Comparison of ENCODE assay signal across 1 cellular context in the genomic region with DNA sequence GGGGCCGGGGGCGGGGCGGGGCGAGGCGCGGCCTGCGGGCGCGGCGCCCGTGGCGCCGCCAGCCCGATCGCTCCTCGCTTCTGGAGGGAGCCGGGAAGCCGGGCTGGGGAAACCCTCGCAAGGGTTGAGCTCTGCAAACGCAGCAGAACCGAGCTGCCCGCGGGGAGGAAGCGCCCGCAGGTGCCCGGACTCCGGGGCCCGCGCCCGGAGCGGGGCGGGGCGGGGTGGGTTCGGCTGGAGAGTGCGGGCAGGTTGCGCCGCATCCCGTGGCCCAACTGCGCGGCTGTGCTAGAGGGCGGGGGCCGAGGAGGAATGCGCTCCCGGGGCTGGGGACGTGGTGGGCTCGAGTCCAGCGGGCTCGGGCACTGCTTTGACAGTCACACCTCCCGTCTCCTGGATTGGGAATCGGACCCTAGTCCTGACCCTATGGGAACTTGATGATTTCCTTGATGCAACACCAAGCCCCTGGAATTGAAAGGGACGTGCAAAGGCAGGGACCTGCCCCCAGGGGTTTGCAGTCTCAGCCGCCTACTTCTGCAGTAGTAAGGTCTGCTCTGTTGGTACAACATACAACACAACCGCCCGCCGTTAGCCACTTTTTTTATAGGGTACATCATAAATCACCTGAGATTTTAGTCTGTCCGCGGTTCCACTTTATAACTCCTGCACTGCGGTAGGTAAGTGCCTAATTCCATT.
TF ChIP-seq lines count a peak whose summit lies in the region.

No MANE protein-coding gene starts in this region.

TF ChIP-seq in HEK293, 187 proteins besides CTCF, POLR2A, EP300 and RAD21 (continued from another document and continues in another):
- TF ChIP-seq, protein P1, sequence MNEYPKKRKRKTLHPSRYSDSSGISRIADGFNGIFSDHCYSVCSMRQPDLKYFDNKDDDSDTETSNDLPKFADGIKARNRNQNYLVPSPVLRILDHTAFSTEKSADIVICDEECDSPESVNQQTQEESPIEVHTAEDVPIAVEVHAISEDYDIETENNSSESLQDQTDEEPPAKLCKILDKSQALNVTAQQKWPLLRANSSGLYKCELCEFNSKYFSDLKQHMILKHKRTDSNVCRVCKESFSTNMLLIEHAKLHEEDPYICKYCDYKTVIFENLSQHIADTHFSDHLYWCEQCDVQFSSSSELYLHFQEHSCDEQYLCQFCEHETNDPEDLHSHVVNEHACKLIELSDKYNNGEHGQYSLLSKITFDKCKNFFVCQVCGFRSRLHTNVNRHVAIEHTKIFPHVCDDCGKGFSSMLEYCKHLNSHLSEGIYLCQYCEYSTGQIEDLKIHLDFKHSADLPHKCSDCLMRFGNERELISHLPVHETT (tag by site-specific recombination; IDR thresholded peaks at IDR 0.05): no peak
- no peak for TF ChIP-seq ZFP41 (tag by site-specific recombination; IDR thresholded peaks at IDR 0.05; ENCODE audit: borderline replicate concordance)
- no peak for TF ChIP-seq ZNF24 (tag by site-specific recombination; IDR thresholded peaks at IDR 0.05)
- TF ChIP-seq KLF8 (tag by site-specific recombination; IDR thresholded peaks at IDR 0.05): no peak
- no peak for TF ChIP-seq ZNF544 (tag by site-specific recombination; IDR thresholded peaks at IDR 0.05)
- TF ChIP-seq ZNF571 (tag by site-specific recombination; IDR thresholded peaks at IDR 0.05): no peak
- no peak for TF ChIP-seq ZNF140 (tag by site-specific recombination; IDR thresholded peaks at IDR 0.05)
- peak; percentile 38; the same call in 1 of the 2 replicates for TF ChIP-seq PRDM4 (tag by site-specific recombination; IDR thresholded peaks at IDR 0.05)
- no peak for TF ChIP-seq ZNF707 (tag by site-specific recombination; IDR thresholded peaks at IDR 0.05)
- TF ChIP-seq REPIN1 (tag by site-specific recombination; IDR thresholded peaks at IDR 0.05; ENCODE audit: low read depth): no peak
- no peak for TF ChIP-seq GFI1B (tag by site-specific recombination; IDR thresholded peaks at IDR 0.05)
- no peak for TF ChIP-seq ELK4 (IDR thresholded peaks at IDR 0.05; ENCODE audit: borderline replicate concordance, low read depth, low read length)
- TF ChIP-seq ZNF133 (tag by site-specific recombination; IDR thresholded peaks at IDR 0.05): peak; percentile 79
- no peak for TF ChIP-seq KLF7 (tag by site-specific recombination; IDR thresholded peaks at IDR 0.05; ENCODE audit: borderline replicate concordance)
- TF ChIP-seq, protein P2, sequence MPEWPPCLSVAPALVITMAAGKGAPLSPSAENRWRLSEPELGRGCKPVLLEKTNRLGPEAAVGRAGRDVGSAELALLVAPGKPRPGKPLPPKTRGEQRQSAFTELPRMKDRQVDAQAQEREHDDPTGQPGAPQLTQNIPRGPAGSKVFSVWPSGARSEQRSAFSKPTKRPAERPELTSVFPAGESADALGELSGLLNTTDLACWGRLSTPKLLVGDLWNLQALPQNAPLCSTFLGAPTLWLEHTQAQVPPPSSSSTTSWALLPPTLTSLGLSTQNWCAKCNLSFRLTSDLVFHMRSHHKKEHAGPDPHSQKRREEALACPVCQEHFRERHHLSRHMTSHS (tag by site-specific recombination; IDR thresholded peaks at IDR 0.05): no peak
- no peak for TF ChIP-seq ZNF114 (tag by site-specific recombination; IDR thresholded peaks at IDR 0.05)
- no peak for TF ChIP-seq ZNF26 (tag by site-specific recombination; IDR thresholded peaks at IDR 0.05)
- TF ChIP-seq ZNF501 (tag by site-specific recombination; IDR thresholded peaks at IDR 0.05): no peak
- TF ChIP-seq, protein P3, sequence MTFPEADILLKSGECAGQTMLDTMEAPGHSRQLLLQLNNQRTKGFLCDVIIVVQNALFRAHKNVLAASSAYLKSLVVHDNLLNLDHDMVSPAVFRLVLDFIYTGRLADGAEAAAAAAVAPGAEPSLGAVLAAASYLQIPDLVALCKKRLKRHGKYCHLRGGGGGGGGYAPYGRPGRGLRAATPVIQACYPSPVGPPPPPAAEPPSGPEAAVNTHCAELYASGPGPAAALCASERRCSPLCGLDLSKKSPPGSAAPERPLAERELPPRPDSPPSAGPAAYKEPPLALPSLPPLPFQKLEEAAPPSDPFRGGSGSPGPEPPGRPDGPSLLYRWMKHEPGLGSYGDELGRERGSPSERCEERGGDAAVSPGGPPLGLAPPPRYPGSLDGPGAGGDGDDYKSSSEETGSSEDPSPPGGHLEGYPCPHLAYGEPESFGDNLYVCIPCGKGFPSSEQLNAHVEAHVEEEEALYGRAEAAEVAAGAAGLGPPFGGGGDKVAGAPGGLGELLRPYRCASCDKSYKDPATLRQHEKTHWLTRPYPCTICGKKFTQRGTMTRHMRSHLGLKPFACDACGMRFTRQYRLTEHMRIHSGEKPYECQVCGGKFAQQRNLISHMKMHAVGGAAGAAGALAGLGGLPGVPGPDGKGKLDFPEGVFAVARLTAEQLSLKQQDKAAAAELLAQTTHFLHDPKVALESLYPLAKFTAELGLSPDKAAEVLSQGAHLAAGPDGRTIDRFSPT (tag by site-specific recombination; IDR thresholded peaks at IDR 0.05): no peak
- TF ChIP-seq MEIS1 (CRISPR knock-in tag; IDR thresholded peaks at IDR 0.05; ENCODE audit: borderline replicate concordance): no peak
- no peak for TF ChIP-seq ZNF266 (tag by site-specific recombination; IDR thresholded peaks at IDR 0.05; ENCODE audit: low read depth)
- TF ChIP-seq ZNF791 (tag by site-specific recombination; IDR thresholded peaks at IDR 0.05): no peak
- TF ChIP-seq YY2 (tag by site-specific recombination; IDR thresholded peaks at IDR 0.05): no peak
- TF ChIP-seq, protein P4, sequence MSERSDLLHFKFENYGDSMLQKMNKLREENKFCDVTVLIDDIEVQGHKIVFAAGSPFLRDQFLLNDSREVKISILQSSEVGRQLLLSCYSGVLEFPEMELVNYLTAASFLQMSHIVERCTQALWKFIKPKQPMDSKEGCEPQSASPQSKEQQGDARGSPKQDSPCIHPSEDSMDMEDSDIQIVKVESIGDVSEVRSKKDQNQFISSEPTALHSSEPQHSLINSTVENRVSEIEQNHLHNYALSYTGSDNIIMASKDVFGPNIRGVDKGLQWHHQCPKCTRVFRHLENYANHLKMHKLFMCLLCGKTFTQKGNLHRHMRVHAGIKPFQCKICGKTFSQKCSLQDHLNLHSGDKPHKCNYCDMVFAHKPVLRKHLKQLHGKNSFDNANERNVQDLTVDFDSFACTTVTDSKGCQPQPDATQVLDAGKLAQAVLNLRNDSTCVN (tag by site-specific recombination; optimal IDR thresholded peaks at IDR 0.05): peak; percentile 76
- no peak for TF ChIP-seq BCL11A (tag by site-specific recombination; IDR thresholded peaks at IDR 0.05; ENCODE audit: low read depth)
- no peak for TF ChIP-seq SETDB1 (IDR thresholded peaks at IDR 0.05; ENCODE audit: insufficient read length, low read length)
- TF ChIP-seq ZNF792 (tag by site-specific recombination; IDR thresholded peaks at IDR 0.05): no peak
- no peak for TF ChIP-seq ZNF776 (tag by site-specific recombination; IDR thresholded peaks at IDR 0.05; ENCODE audit: borderline replicate concordance)
- TF ChIP-seq ZNF843 (tag by site-specific recombination; IDR thresholded peaks at IDR 0.05): no peak
- peak; percentile 55 for TF ChIP-seq ZNF341 (tag by site-specific recombination; IDR thresholded peaks at IDR 0.05; ENCODE audit: low read depth)
- no peak for TF ChIP-seq ZBTB11 (tag by site-specific recombination; conservative IDR thresholded peaks at IDR 0.05; ENCODE audit: low read depth)
- no peak for TF ChIP-seq ZNF174 (tag by site-specific recombination; IDR thresholded peaks at IDR 0.05)
- TF ChIP-seq ZBTB21 (tag by site-specific recombination; IDR thresholded peaks at IDR 0.05): no peak
- no peak for TF ChIP-seq ZNF645 (tag by site-specific recombination; IDR thresholded peaks at IDR 0.05)
- no peak for TF ChIP-seq ZNF211 (tag by site-specific recombination; IDR thresholded peaks at IDR 0.05; ENCODE audit: low read depth)
- TF ChIP-seq ZBTB7A (tag by site-specific recombination; IDR thresholded peaks at IDR 0.05; ENCODE audit: low read depth): no peak
- no peak for TF ChIP-seq ZNF654 (tag by site-specific recombination; IDR thresholded peaks at IDR 0.05; ENCODE audit: low read depth)
- TF ChIP-seq ZNF555 (tag by site-specific recombination; conservative IDR thresholded peaks at IDR 0.05): no peak
- TF ChIP-seq ZNF184 (tag by site-specific recombination; IDR thresholded peaks at IDR 0.05): no peak
- TF ChIP-seq RBAK (tag by site-specific recombination; IDR thresholded peaks at IDR 0.05): no peak
- no peak for TF ChIP-seq ZNF362 (tag by site-specific recombination; IDR thresholded peaks at IDR 0.05)
- TF ChIP-seq ZNF175 (tag by site-specific recombination; IDR thresholded peaks at IDR 0.05): no peak
- no peak for TF ChIP-seq ZNF558 (tag by site-specific recombination; IDR thresholded peaks at IDR 0.05)
- no peak for TF ChIP-seq ZNF292 (tag by site-specific recombination; IDR thresholded peaks at IDR 0.05; ENCODE audit: borderline replicate concordance, low read depth)
- TF ChIP-seq YY1 (tag by site-specific recombination; IDR thresholded peaks at IDR 0.05): no peak
- no peak for TF ChIP-seq ZNF391 (tag by site-specific recombination; IDR thresholded peaks at IDR 0.05; ENCODE audit: borderline replicate concordance, low read depth)
- TF ChIP-seq ZNF121 (tag by site-specific recombination; IDR thresholded peaks at IDR 0.05): no peak
- TF ChIP-seq ZNF747 (tag by site-specific recombination; IDR thresholded peaks at IDR 0.05): no peak
